ENCODE assay signal across 8 cellular contexts in genomic region chr6:145734486-145735355, GRCh38. TPM values are rescaled to one million over a fixed set of nuclear protein-coding genes. Genes with fewer than 3 reads are reported as not detected.
DNase-seq lines count a peak whose midpoint lies in the region; ATAC-seq and TF ChIP-seq lines count a peak whose summit lies in the region.

No MANE protein-coding gene starts in this region.

- ATAC-seq in HG02610 (IDR thresholded peaks at IDR 0.05; ENCODE audit: unreplicated experiment) = peak; percentile 84
- ATAC-seq in activated naive CD8-positive, alpha-beta T cell treated with anti-CD3 and anti-CD28 coated beads, Interleukin-2, amount 10 ng/mL, durations not matched to agents 7 days and 5 days (ENCODE audit: low read depth) = peak; percentile 79

- WGBS in trophoblast cell (ENCODE audit: extremely low coverage, insufficient coverage, insufficient read length) = no CpG with 5 or more reads among the region's 74 CpGs
- WGBS in transverse colon (ENCODE audit: low coverage in 1 of 2), 2 donors = 0% methylated on average over 14 to 66 of the region's 74 CpGs

- in situ Hi-C loops in transverse colon (cut with MboI; ENCODE audit: low pct_ligation_motif_present in 1 of 4, low pct_unique_long_range_greater_than_20kb in 1 of 4, low sequenced_read_pairs in 3 of 4) = loop anchor here in 3 of 4 donors (10.0 to 25.0 kb wide), 2 partner anchors 80 to 153 kb away; partner anchors contain the start of gene FBXO30 (in 2 of the 3)

- no peak for TF ChIP-seq EP300 in transverse colon (IDR thresholded peaks at IDR 0.05; ENCODE audit: low read depth)

- H2BK120ac ChIP-seq in trophoblast cell (ENCODE audit: insufficient read depth, low read length, poor library complexity) = peak overlapping the region; percentile 95

- peak overlapping the region; percentile 94 for H3K27ac Mint-ChIP-seq in activated naive CD8-positive, alpha-beta T cell treated with anti-CD3 and anti-CD28 coated beads, Interleukin-2, amount 10 ng/mL, durations not matched to agents 7 days and 5 days

- peak overlapping the region; percentile 87 for H3K4me2 ChIP-seq in trophoblast cell (ENCODE audit: low read length)

- H3K18ac ChIP-seq in trophoblast cell (ENCODE audit: low read length) = peak overlapping the region; percentile 88

- H3K14ac ChIP-seq in trophoblast cell (ENCODE audit: low read length) = peak overlapping the region; percentile 67

- intact Hi-C loops in transverse colon (cut with DNase I; ENCODE audit: low total_unique reads) = loop anchor here (5.0 kb wide), 1 partner anchor 68 kb away; no protein-coding TSS in a partner anchor

- H4K91ac ChIP-seq in trophoblast cell (ENCODE audit: low read depth, low read length) = peak overlapping the region; percentile 96

- no peak overlapping the region for H2BK12ac ChIP-seq in trophoblast cell (ENCODE audit: low read length)

- H3K4me1 Mint-ChIP-seq in activated naive CD8-positive, alpha-beta T cell treated with anti-CD3 and anti-CD28 coated beads, Interleukin-2, amount 10 ng/mL, durations not matched to agents 7 days and 5 days = peaks cover 11% of the 10 kb centered on the region

- H3K36me3 Mint-ChIP-seq in activated naive CD8-positive, alpha-beta T cell treated with anti-CD3 and anti-CD28 coated beads, Interleukin-2, amount 10 ng/mL, durations not matched to agents 7 days and 5 days = peaks cover 9% of the 10 kb centered on the region

- TF ChIP-seq CTCF in cardiac muscle cell (IDR thresholded peaks at IDR 0.05; ENCODE audit: low read depth, low read length) (no peak), transverse colon (IDR thresholded peaks at IDR 0.05) (no peak)

- H3K4ac ChIP-seq in trophoblast cell (ENCODE audit: low read depth, low read length) = no peak overlapping the region

- DNase-seq in NCI-H1048 (lab: John Stamatoyannopoulos, UW) (peak; percentile 54), SKM-1 treated with dmso at 0.1 percent for 144 hours (lab: John Stamatoyannopoulos, UW; ENCODE audit: unreplicated experiment) (peak; percentile 71), cardiac muscle cell (ENCODE audit: low read depth in 1 of 2, low spot score in 1 of 2) (peak; percentile 94 to 96), trophoblast cell (peak; percentile 95), transverse colon (peak; percentile 90)
- DNase-seq in activated naive CD8-positive, alpha-beta T cell treated with anti-CD3 and anti-CD28 coated beads, Interleukin-2, amount 10 ng/mL, durations not matched to agents 7 days and 5 days = peak; percentile 83

- H2AFZ ChIP-seq in trophoblast cell (ENCODE audit: insufficient read depth, low read length, poor library complexity) = peak overlapping the region; percentile 91

- no peaks in the 10 kb centered on the region for H3K9me3 ChIP-seq in cardiac muscle cell (ENCODE audit: low read depth)
- no peaks in the 10 kb centered on the region for H3K9me3 ChIP-seq in trophoblast cell (ENCODE audit: insufficient read depth, low read depth, low read length)
- H3K9me3 ChIP-seq in transverse colon = no peaks in the 10 kb centered on the region

- H3K4me3 ChIP-seq in GM08714 (ENCODE audit: low read length) = peak overlapping the region; percentile 95
- H3K4me3 ChIP-seq in cardiac muscle cell = peak overlapping the region; percentile 64
- peak overlapping the region; percentile 79 for H3K4me3 ChIP-seq in trophoblast cell (ENCODE audit: low read depth, low read length)
- peak overlapping the region; percentile 68 to 98 (median 79) for H3K4me3 ChIP-seq in transverse colon

- H3K23ac ChIP-seq in trophoblast cell (ENCODE audit: low read length) = no peak overlapping the region

- peak overlapping the region; percentile 95 for H4K8ac ChIP-seq in trophoblast cell (ENCODE audit: low read depth, low read length)

- H3K36me3 ChIP-seq in cardiac muscle cell (no peaks in the 10 kb centered on the region), trophoblast cell (ENCODE audit: control insufficient read depth in 1 of 2, insufficient read depth in 2 of 2, low read length in 2 of 2) (peaks cover 0 to 1% of the 10 kb centered on the region in 2 experiments), transverse colon (no peaks in the 10 kb centered on the region)

- H3K4me1 ChIP-seq in cardiac muscle cell (ENCODE audit: low read depth) = peaks cover 24% of the 10 kb centered on the region
- no peaks in the 10 kb centered on the region for H3K4me1 ChIP-seq in trophoblast cell (ENCODE audit: control insufficient read depth in 1 of 2, insufficient read depth in 2 of 2, low read length in 2 of 2)
- peaks cover 0 to 31% (median 7%) of the 10 kb centered on the region in 4 donors for H3K4me1 ChIP-seq in transverse colon

- peaks cover 4% of the 10 kb centered on the region for H3K79me2 ChIP-seq in trophoblast cell (ENCODE audit: control insufficient read depth, insufficient read depth, low read length, poor library complexity)

- H3K27me3 ChIP-seq in cardiac muscle cell (no peaks in the 10 kb centered on the region), trophoblast cell (ENCODE audit: insufficient read depth, low read length) (no peaks in the 10 kb centered on the region), transverse colon (no peaks in the 10 kb centered on the region)

- peak overlapping the region; percentile 88 for H3K9ac ChIP-seq in trophoblast cell (ENCODE audit: low read length)

- H3K27ac ChIP-seq in cardiac muscle cell (peak overlapping the region; percentile 89), trophoblast cell (ENCODE audit: low read depth, low read length) (peak overlapping the region; percentile 92), transverse colon (peak overlapping the region; percentile 95 to 100 (median 97))

- peak overlapping the region; percentile 69 for H4K12ac ChIP-seq in trophoblast cell (ENCODE audit: low read depth, low read length)

- H3K79me1 ChIP-seq in trophoblast cell (ENCODE audit: low read length) = peaks cover 12% of the 10 kb centered on the region

- H3K4me3 Mint-ChIP-seq in activated naive CD8-positive, alpha-beta T cell treated with anti-CD3 and anti-CD28 coated beads, Interleukin-2, amount 10 ng/mL, durations not matched to agents 7 days and 5 days = peak overlapping the region; percentile 92

- peak overlapping the region; percentile 93 for H2BK5ac ChIP-seq in trophoblast cell (ENCODE audit: low read depth, low read length, poor library complexity)

- H3K9me3 Mint-ChIP-seq in activated naive CD8-positive, alpha-beta T cell treated with anti-CD3 and anti-CD28 coated beads, Interleukin-2, amount 10 ng/mL, durations not matched to agents 7 days and 5 days = peaks cover 7% of the 10 kb centered on the region

- peak; percentile 61 for TF ChIP-seq POLR2A in transverse colon (IDR thresholded peaks at IDR 0.05)

- POLR2A ChIA-PET in activated naive CD8-positive, alpha-beta T cell treated with anti-CD3 and anti-CD28 coated beads, Interleukin-2, amount 10 ng/mL, durations not matched to agents 7 days and 5 days (lab: Charles Lee) = interaction anchor here (1.1 to 3.9 kb wide), 6 partner anchors 9 to 230 kb away, joined by 3 to 69 read pairs (median 8); partner anchors contain the start of genes FBXO30 and SHPRH

- H2AK5ac ChIP-seq in trophoblast cell (ENCODE audit: low read length) = no peak overlapping the region

- no peaks in the 10 kb centered on the region for H3K27me3 Mint-ChIP-seq in activated naive CD8-positive, alpha-beta T cell treated with anti-CD3 and anti-CD28 coated beads, Interleukin-2, amount 10 ng/mL, durations not matched to agents 7 days and 5 days

RNA-seq across cellular contexts. Expression of gene EPM2A, which starts 0.6 kb away (rescaled TPM):
- total RNA-seq in activated naive CD8-positive, alpha-beta T cell treated with anti-CD3 and anti-CD28 coated beads, Interleukin-2, amount 10 ng/mL, durations not matched to agents 7 days and 5 days = 1 to 10 TPM; 8.2 to 9.3 TPM
- total RNA-seq in cardiac muscle cell = 27.4 and 28.3 TPM in 2 replicates
- polyA plus RNA-seq in cardiac muscle cell = 23.1 and 23.5 TPM in 2 replicates
- polyA plus RNA-seq in trophoblast cell (2013) = 1.3 and 1.9 TPM in 2 replicates
- 10 to 100 TPM; 10.5 to 33.6 (median 11.8) TPM for total RNA-seq in transverse colon

Comparison
In these comparisons a context has a peak if more than half of its experiments do, and no peak if none do; other contexts are left out.
1. Peak in every context shown above with its lines: DNase-seq, ATAC-seq, H3K4me3 ChIP-seq and H3K27ac ChIP-seq.